Comparison of ENCODE assay signal across 2 cellular contexts in genomic region chr3:40108643-40109042, GRCh38.
TF ChIP-seq lines count a peak whose summit lies in the region.

No MANE protein-coding gene starts in this region.

TF ChIP-seq in GM23338, 12 proteins besides CTCF, POLR2A, EP300 and RAD21:
- TF ChIP-seq REST (IDR thresholded peaks at IDR 0.05; ENCODE audit: unreplicated experiment) (no peak), POLR2AphosphoS5 (IDR thresholded peaks at IDR 0.05; ENCODE audit: low read depth) (no peak), STAT1 (IDR thresholded peaks at IDR 0.05; ENCODE audit: unreplicated experiment) (no peak), CREB1 (CRISPR knock-in tag; IDR thresholded peaks at IDR 0.05; ENCODE audit: low read depth) (no peak), ZNF331 (CRISPR knock-in tag; IDR thresholded peaks at IDR 0.05; ENCODE audit: low read depth) (no peak), ZNF462 (CRISPR knock-in tag; IDR thresholded peaks at IDR 0.05) (no peak)
TF ChIP-seq in GM23338: peak in this region for 0.

TF ChIP-seq in WTC11, 78 proteins besides CTCF, POLR2A, EP300 and RAD21 (continued from another document):
- no peak for TF ChIP-seq MXD4 (CRISPR knock-in tag; IDR thresholded peaks at IDR 0.05; ENCODE audit: borderline replicate concordance)
- TF ChIP-seq NR1H2 (CRISPR knock-in tag; IDR thresholded peaks at IDR 0.05): no peak
- no peak for TF ChIP-seq EMX1 (CRISPR knock-in tag; IDR thresholded peaks at IDR 0.05)
- no peak for TF ChIP-seq USF2 (CRISPR knock-in tag; IDR thresholded peaks at IDR 0.05)
- no peak for TF ChIP-seq SMAD4 (CRISPR knock-in tag; IDR thresholded peaks at IDR 0.05)
- TF ChIP-seq NFYB (CRISPR knock-in tag; conservative IDR thresholded peaks at IDR 0.05; ENCODE audit: low read depth): no peak
- TF ChIP-seq ATF3 (CRISPR knock-in tag; conservative IDR thresholded peaks at IDR 0.05): no peak
- TF ChIP-seq TCF7 (CRISPR knock-in tag; IDR thresholded peaks at IDR 0.05; ENCODE audit: low read depth): no peak
